8 cellular contexts compared by ENCODE assay signal in the genomic region with DNA sequence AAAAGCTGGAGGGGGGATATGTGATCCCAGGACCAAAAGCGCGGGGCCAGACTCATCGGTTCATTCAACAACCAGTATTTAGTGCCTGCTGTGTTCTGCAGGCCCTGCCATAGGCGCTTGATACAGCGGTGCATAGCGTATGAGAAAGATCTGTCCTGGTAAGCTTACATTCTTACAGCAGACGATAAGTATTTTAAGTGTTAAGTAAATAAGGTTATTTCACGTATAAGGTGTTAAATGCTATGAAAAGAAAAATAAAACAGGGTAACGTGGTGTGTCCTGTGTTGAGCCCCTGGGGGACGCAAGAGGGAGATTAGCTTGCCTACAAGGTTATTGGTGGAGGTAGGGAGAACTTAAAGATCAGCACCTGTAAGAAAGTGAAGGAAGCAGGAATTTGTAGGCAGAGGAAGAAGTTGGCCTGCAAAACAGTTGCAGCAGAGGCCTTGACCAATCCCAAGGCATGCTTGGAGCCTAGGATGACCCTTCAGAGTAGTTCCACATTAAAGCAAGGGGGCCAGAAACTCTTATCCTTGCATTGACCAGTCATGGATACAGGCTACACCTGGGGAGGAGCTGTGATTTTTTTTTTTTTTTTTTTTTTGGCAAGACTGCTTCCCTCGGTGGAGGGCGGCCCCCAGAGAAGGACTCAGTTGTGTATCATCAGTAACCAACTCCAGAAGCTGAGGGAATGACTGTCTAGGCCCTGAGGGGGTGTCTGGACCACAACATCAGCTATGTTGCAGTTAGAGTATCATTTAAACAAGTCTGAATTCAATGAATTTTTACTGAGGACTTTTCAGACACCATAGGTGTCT. TPM values are rescaled to one million over a fixed set of nuclear protein-coding genes. Genes with fewer than 3 reads are reported as not detected.
A peak's percentile ranks its signal among the peaks of the same experiment; 100 is the strongest.
DNase-seq lines count a peak whose midpoint lies in the region; ATAC-seq and TF ChIP-seq lines count a peak whose summit lies in the region.

No MANE protein-coding gene starts in this region.

- ATAC-seq in activated naive CD8-positive, alpha-beta T cell treated with anti-CD3 and anti-CD28 coated beads, Interleukin-2, amount 10 ng/mL, durations not matched to agents 7 days and 5 days (ENCODE audit: low read depth) = no peak
- ATAC-seq in HG02884 (IDR thresholded peaks at IDR 0.05; ENCODE audit: unreplicated experiment) = no peak

- peak overlapping the region; percentile 76 for H3K4me3 Mint-ChIP-seq in Caco-2 (ENCODE audit: unreplicated experiment)
- H3K4me3 Mint-ChIP-seq in activated naive CD8-positive, alpha-beta T cell treated with anti-CD3 and anti-CD28 coated beads, Interleukin-2, amount 10 ng/mL, durations not matched to agents 7 days and 5 days = peak overlapping the region; percentile 80

- peaks cover 16% of the 10 kb centered on the region for H3K36me3 Mint-ChIP-seq in Caco-2 (ENCODE audit: insufficient read depth, unreplicated experiment)
- peaks cover 1% of the 10 kb centered on the region for H3K36me3 Mint-ChIP-seq in activated naive CD8-positive, alpha-beta T cell treated with anti-CD3 and anti-CD28 coated beads, Interleukin-2, amount 10 ng/mL, durations not matched to agents 7 days and 5 days

- H3K4me3 ChIP-seq in Caco-2 (ENCODE audit: low read depth, low read length) (peak overlapping the region; percentile 88), HUES6 (ENCODE audit: low read depth, low read length) (peak overlapping the region; percentile 88), kidney epithelial cell (ENCODE audit: low read depth, low read length) (peak overlapping the region; percentile 86), suprapubic skin (peak overlapping the region; percentile 72)

- POLR2A ChIA-PET in Caco-2 (lab: Charles Lee) = interaction anchor here (0.7 to 2.5 kb wide), 20 partner anchors 15 to 512 kb away, joined by 3 to 23 read pairs (median 6); a partner anchor contains a TSS
- POLR2A ChIA-PET in activated naive CD8-positive, alpha-beta T cell treated with anti-CD3 and anti-CD28 coated beads, Interleukin-2, amount 10 ng/mL, durations not matched to agents 7 days and 5 days (lab: Charles Lee) = interaction anchor here (0.5 to 2.0 kb wide), 12 partner anchors 9 to 1406 kb away, joined by 3 to 22 read pairs (median 6); a partner anchor contains a TSS

- TF ChIP-seq CTCF in Caco-2 (IDR thresholded peaks at IDR 0.05; ENCODE audit: insufficient read depth in 1 of 2, low read depth in 1 of 2, low read length in 1 of 2, severe bottlenecking in 1 of 2, unreplicated experiment in 1 of 2) = peak; percentile 3 to 17
- no peak for TF ChIP-seq CTCF in kidney epithelial cell (IDR thresholded peaks at IDR 0.05; ENCODE audit: insufficient read depth, low read length, poor library complexity, severe bottlenecking)
- TF ChIP-seq CTCF in suprapubic skin (IDR thresholded peaks at IDR 0.05) = no peak

- peaks cover 7% of the 10 kb centered on the region for H3K4me1 ChIP-seq in Caco-2
- H3K4me1 ChIP-seq in HUES6 (ENCODE audit: control insufficient read depth, insufficient read depth, low read length) = peaks cover 5% of the 10 kb centered on the region
- H3K4me1 ChIP-seq in suprapubic skin = peaks cover 15% of the 10 kb centered on the region

- no peaks in the 10 kb centered on the region for H3K27me3 ChIP-seq in Caco-2 (replicated peaks; ENCODE audit: control insufficient read depth, insufficient read depth, low read length)
- no peaks in the 10 kb centered on the region for H3K27me3 ChIP-seq in HUES6 (ENCODE audit: control insufficient read depth, insufficient read depth, low read length)
- no peaks in the 10 kb centered on the region for H3K27me3 ChIP-seq in kidney epithelial cell (ENCODE audit: control insufficient read depth, insufficient read depth, low read length)
- no peaks in the 10 kb centered on the region for H3K27me3 ChIP-seq in suprapubic skin

- peaks cover 17% of the 10 kb centered on the region for H3K9me3 Mint-ChIP-seq in Caco-2 (ENCODE audit: unreplicated experiment)
- no peaks in the 10 kb centered on the region for H3K9me3 Mint-ChIP-seq in activated naive CD8-positive, alpha-beta T cell treated with anti-CD3 and anti-CD28 coated beads, Interleukin-2, amount 10 ng/mL, durations not matched to agents 7 days and 5 days

- TSS peak; percentile 67 for BruUV-seq in Caco-2 (replicated peaks; lab: Mats Ljungman, UMichigan)

- H3K9ac ChIP-seq in HUES6 (ENCODE audit: low read length) = peak overlapping the region; percentile 55

- H3K27ac Mint-ChIP-seq in Caco-2 (ENCODE audit: unreplicated experiment) = peak overlapping the region; percentile 66
- H3K27ac Mint-ChIP-seq in activated naive CD8-positive, alpha-beta T cell treated with anti-CD3 and anti-CD28 coated beads, Interleukin-2, amount 10 ng/mL, durations not matched to agents 7 days and 5 days = peak overlapping the region; percentile 69

- H3K27ac ChIP-seq in HUES6 (ENCODE audit: low read depth, low read length) (peak overlapping the region; percentile 98; the same call in 1 of the 2 replicates), suprapubic skin (peak overlapping the region; percentile 98)

- H3K9me3 ChIP-seq in Caco-2 = peaks cover 8% of the 10 kb centered on the region; the same call in 1 of the 2 replicates
- peaks cover 6% of the 10 kb centered on the region for H3K9me3 ChIP-seq in HUES6 (ENCODE audit: control insufficient read depth, insufficient read depth, low read depth, low read length)
- no peaks in the 10 kb centered on the region for H3K9me3 ChIP-seq in suprapubic skin

- TF ChIP-seq EP300 in suprapubic skin (IDR thresholded peaks at IDR 0.05) = no peak

- DNase-seq in Caco-2 = peak in 1 of 2 experiments; percentile 43
- DNase-seq in activated naive CD8-positive, alpha-beta T cell treated with anti-CD3 and anti-CD28 coated beads, Interleukin-2, amount 10 ng/mL, durations not matched to agents 7 days and 5 days = no peak
- no peak for DNase-seq in kidney epithelial cell (ENCODE audit: low read depth)
- DNase-seq in suprapubic skin (ENCODE audit: low spot score in 2 of 2) = no peak
- DNase-seq in middle frontal gyrus (ENCODE audit: extremely low spot score, low spot score) = no peak
- DNase-seq in COR-L47 (lab: John Stamatoyannopoulos, UW) = no peak

- CTCF ChIA-PET in Caco-2 (lab: Charles Lee) = interaction anchor here (0.6 to 3.6 kb wide), 15 partner anchors 27 to 210 kb away, joined by 3 to 43 read pairs (median 5); no protein-coding TSS in a partner anchor

- peaks cover 10% of the 10 kb centered on the region for H3K4me1 Mint-ChIP-seq in Caco-2 (ENCODE audit: low read depth, unreplicated experiment)
- peaks cover 11% of the 10 kb centered on the region for H3K4me1 Mint-ChIP-seq in activated naive CD8-positive, alpha-beta T cell treated with anti-CD3 and anti-CD28 coated beads, Interleukin-2, amount 10 ng/mL, durations not matched to agents 7 days and 5 days

- H3K36me3 ChIP-seq in Caco-2 (ENCODE audit: control insufficient read depth, insufficient read depth, low read length) = no peaks in the 10 kb centered on the region
- no peaks in the 10 kb centered on the region; the same call in 1 of the 2 replicates for H3K36me3 ChIP-seq in HUES6 (ENCODE audit: control insufficient read depth, insufficient read depth, low read length)
- no peaks in the 10 kb centered on the region for H3K36me3 ChIP-seq in kidney epithelial cell (ENCODE audit: control insufficient read depth, insufficient read depth, low read length)
- no peaks in the 10 kb centered on the region for H3K36me3 ChIP-seq in suprapubic skin

- WGBS in suprapubic skin = 8% methylated on average over 12 of the region's 12 CpGs

- TF ChIP-seq POLR2A in suprapubic skin (IDR thresholded peaks at IDR 0.05) = no peak

- no peaks in the 10 kb centered on the region for H3K27me3 Mint-ChIP-seq in Caco-2 (ENCODE audit: insufficient read depth, unreplicated experiment)
- H3K27me3 Mint-ChIP-seq in activated naive CD8-positive, alpha-beta T cell treated with anti-CD3 and anti-CD28 coated beads, Interleukin-2, amount 10 ng/mL, durations not matched to agents 7 days and 5 days = peaks cover 3% of the 10 kb centered on the region

- intact Hi-C loops in Caco-2 (cut with micrococcal nuclease; ENCODE audit: unreplicated experiment) = loop anchor here (1.0 to 5.0 kb wide), 5 partner anchors 29 to 99 kb away; a partner anchor contains a TSS

RNA-seq across cellular contexts. Expression of a gene that starts 0.5 kb away (rescaled TPM):
- 10.5 and 14.4 TPM in 2 replicates for total RNA-seq in Caco-2 (2022)
- total RNA-seq in activated naive CD8-positive, alpha-beta T cell treated with anti-CD3 and anti-CD28 coated beads, Interleukin-2, amount 10 ng/mL, durations not matched to agents 7 days and 5 days = 1 to 10 TPM; 3.1 to 6.7 TPM
- total RNA-seq in kidney epithelial cell = 1.9 and 5.3 TPM in 2 replicates
- total RNA-seq in suprapubic skin = 10 to 100 TPM in 1 of 4 donors, 1 to 10 TPM in 3; 5.1 to 10.6 (median 7.6) TPM

RNA-seq across cellular contexts. Expression of a gene that starts 26.7 kb away (rescaled TPM):
- total RNA-seq in Caco-2 (2022) (48.1 and 58.2 TPM in 2 replicates), kidney epithelial cell (0.42 and 0.55 TPM in 2 replicates), suprapubic skin (1 to 10 TPM in 1 of 4 donors, under 1 TPM in 3; 0.17 to 2.0 (median 0.26) TPM)
- under 1 TPM; 0.19 to 0.23 TPM for total RNA-seq in activated naive CD8-positive, alpha-beta T cell treated with anti-CD3 and anti-CD28 coated beads, Interleukin-2, amount 10 ng/mL, durations not matched to agents 7 days and 5 days

Comparison
In these comparisons a context has a peak if more than half of its experiments do, and no peak if none do; other contexts are left out.
1. CTCF ChIP-seq: peak in Caco-2 (2 of 2); none in kidney epithelial cell (single experiment) and suprapubic skin (0 of 2).
2. RNA of a gene that starts 26.7 kb away (total RNA-seq): 48.1 to 58.2 TPM in Caco-2; 0.42 to 0.55 TPM in kidney epithelial cell, 0.17 to 2.0 TPM in suprapubic skin and 0.19 to 0.23 TPM in activated naive CD8-positive, alpha-beta T cell treated with anti-CD3 and anti-CD28 coated beads, Interleukin-2, amount 10 ng/mL, durations not matched to agents 7 days and 5 days; every median in the first group is over 10 times any median in the second.
3. Peak in every context shown above with its lines, with median percentiles within 50 percentile points of each other: H3K4me3 ChIP-seq.